ENCODE assay signal across 19 cellular contexts in genomic region chr6:129183039-129183438, GRCh38.
"Had no signal": no experiment of that assay in that cellular context is flagged by ENCODE, and none has a peak within 500 bp of the region (broad histone marks: within the 10 kb centered on the region; RNA-seq: fewer than 3 reads in every experiment).

No MANE protein-coding gene starts in this region.

- H3K4me1 Mint-ChIP-seq: stimulated activated effector memory CD8-positive, alpha-beta T cell treated with anti-CD3 and anti-CD28 coated beads, Interleukin-12 subunit alpha, Interleukin-12 subunit beta, amount 100 ng/mL, for 72 hours; stimulated activated naive CD8-positive, alpha-beta T cell treated with anti-CD3 and anti-CD28 coated beads, Interleukin-15, amount 100 ng/mL, for 72 hours had no signal

- ATAC-seq: activated T-cell treated with anti-CD3 and anti-CD28 coated beads, Interleukin-2, amount 50 U/mL, for 72 hours; natural killer cell treated with Interleukin-12 subunit alpha and Interleukin-12 subunit beta and Interleukin-15 and Interleukin-18, amount 100 ng/mL, for 72 hours; stimulated activated effector memory CD8-positive, alpha-beta T cell treated with anti-CD3 and anti-CD28 coated beads, Interleukin-12 subunit alpha, Interleukin-12 subunit beta, amount 100 ng/mL, for 72 hours; stimulated activated naive CD8-positive, alpha-beta T cell treated with anti-CD3 and anti-CD28 coated beads, Interleukin-15, amount 100 ng/mL, for 72 hours had no signal

- H3K27me3 Mint-ChIP-seq: brain; stimulated activated naive CD8-positive, alpha-beta T cell treated with anti-CD3 and anti-CD28 coated beads, Interleukin-15, amount 100 ng/mL, for 72 hours had no signal

- H3K27ac Mint-ChIP-seq: activated CD4-positive, alpha-beta memory T cell treated with anti-CD3 and anti-CD28 coated beads for 36 hours; activated naive CD4-positive, alpha-beta T cell treated with anti-CD3 and anti-CD28 coated beads for 36 hours; activated T-cell treated with anti-CD3 and anti-CD28 coated beads, Interleukin-2, amount 50 U/mL, for 72 hours; natural killer cell treated with Interleukin-12 subunit alpha and Interleukin-12 subunit beta and Interleukin-15 and Interleukin-18, amount 100 ng/mL, for 72 hours; stimulated activated effector memory CD8-positive, alpha-beta T cell treated with anti-CD3 and anti-CD28 coated beads, Interleukin-12 subunit alpha, Interleukin-12 subunit beta, amount 100 ng/mL, for 72 hours; stimulated activated naive CD8-positive, alpha-beta T cell treated with anti-CD3 and anti-CD28 coated beads, Interleukin-15, amount 100 ng/mL, for 72 hours had no signal

- H3K9me3 Mint-ChIP-seq: activated CD4-positive, alpha-beta memory T cell treated with anti-CD3 and anti-CD28 coated beads for 36 hours; activated naive CD4-positive, alpha-beta T cell treated with anti-CD3 and anti-CD28 coated beads for 36 hours; activated T-cell treated with anti-CD3 and anti-CD28 coated beads, Interleukin-2, amount 50 U/mL, for 72 hours; brain; stimulated activated effector memory CD8-positive, alpha-beta T cell treated with anti-CD3 and anti-CD28 coated beads, Interleukin-12 subunit alpha, Interleukin-12 subunit beta, amount 100 ng/mL, for 72 hours; stimulated activated naive CD8-positive, alpha-beta T cell treated with anti-CD3 and anti-CD28 coated beads, Interleukin-15, amount 100 ng/mL, for 72 hours had no signal

- H3K4me1 ChIP-seq: prostate gland, suprapubic skin had no signal

- H3K27me3 ChIP-seq: foreskin keratinocyte, ovary, suprapubic skin, tibial nerve had no signal

- H3K36me3 Mint-ChIP-seq: activated CD4-positive, alpha-beta memory T cell treated with anti-CD3 and anti-CD28 coated beads for 36 hours; brain; natural killer cell treated with Interleukin-12 subunit alpha and Interleukin-12 subunit beta and Interleukin-15 and Interleukin-18, amount 100 ng/mL, for 72 hours; stimulated activated effector memory CD8-positive, alpha-beta T cell treated with anti-CD3 and anti-CD28 coated beads, Interleukin-12 subunit alpha, Interleukin-12 subunit beta, amount 100 ng/mL, for 72 hours had no signal

- H3K9me3 ChIP-seq: ovary, prostate gland, suprapubic skin, tibial nerve had no signal

- DNase-seq: activated CD4-positive, alpha-beta memory T cell treated with anti-CD3 and anti-CD28 coated beads for 36 hours; activated CD4-positive, alpha-beta T cell treated with anti-CD3 and anti-CD28 coated beads for 48 hours; activated effector memory CD4-positive, alpha-beta T cell treated with Interleukin-2 at 50 U/mL for 16 hours; activated naive CD4-positive, alpha-beta T cell treated with anti-CD3 and anti-CD28 coated beads for 36 hours; activated T-cell treated with anti-CD3 and anti-CD28 coated beads, Interleukin-2, amount 50 U/mL, for 72 hours; anterior cingulate cortex; central memory CD4-positive, alpha-beta T cell; dermis blood vessel endothelial cell; effector CD8-positive, alpha-beta T cell; ovary; stimulated activated naive CD8-positive, alpha-beta T cell treated with anti-CD3 and anti-CD28 coated beads, Interleukin-15, amount 100 ng/mL, for 72 hours; T1000 had no signal

- H3K4me3 ChIP-seq: ovary, prostate gland, suprapubic skin, tibial nerve had no signal

- H3K27ac ChIP-seq: ovary, prostate gland, suprapubic skin, tibial nerve had no signal

- H3K36me3 ChIP-seq: ovary, prostate gland, suprapubic skin, tibial nerve had no signal

- H3K4me3 Mint-ChIP-seq: activated CD4-positive, alpha-beta memory T cell treated with anti-CD3 and anti-CD28 coated beads for 36 hours; activated naive CD4-positive, alpha-beta T cell treated with anti-CD3 and anti-CD28 coated beads for 36 hours; activated T-cell treated with anti-CD3 and anti-CD28 coated beads, Interleukin-2, amount 50 U/mL, for 72 hours; brain; natural killer cell treated with Interleukin-12 subunit alpha and Interleukin-12 subunit beta and Interleukin-15 and Interleukin-18, amount 100 ng/mL, for 72 hours; stimulated activated effector memory CD8-positive, alpha-beta T cell treated with anti-CD3 and anti-CD28 coated beads, Interleukin-12 subunit alpha, Interleukin-12 subunit beta, amount 100 ng/mL, for 72 hours; stimulated activated naive CD8-positive, alpha-beta T cell treated with anti-CD3 and anti-CD28 coated beads, Interleukin-15, amount 100 ng/mL, for 72 hours had no signal
